20 cellular contexts compared by ENCODE assay signal in the genomic region with DNA sequence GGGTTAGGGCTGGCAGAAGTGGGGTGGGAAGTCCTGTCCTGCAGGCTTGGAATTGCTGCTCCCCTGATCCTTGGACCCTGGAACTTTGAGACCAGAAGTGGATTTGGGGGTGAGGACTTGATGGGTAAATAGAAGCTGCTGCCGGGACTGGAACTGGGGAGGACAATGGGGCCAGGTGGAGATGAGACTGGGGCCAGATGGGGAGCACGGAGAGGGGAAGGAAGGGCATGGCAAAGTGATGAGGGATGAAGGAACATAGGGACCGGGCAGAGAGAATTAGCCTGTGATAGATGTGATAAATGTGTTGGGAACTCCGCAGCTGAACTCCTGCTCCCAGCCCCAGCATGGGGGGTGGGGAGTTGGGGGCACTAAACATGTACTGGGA. TPM values are rescaled to one million over a fixed set of nuclear protein-coding genes. Genes with fewer than 3 reads are reported as not detected.
"Had no signal": no experiment of that assay in that cellular context is flagged by ENCODE, and none has a peak within 500 bp of the region (broad histone marks: within the 10 kb centered on the region; RNA-seq: fewer than 3 reads in every experiment).

No MANE protein-coding gene starts in this region.

- H3K27me3 ChIP-seq: colonic mucosa, pancreas had no signal

- H3K36me3 ChIP-seq: colonic mucosa, esophagus squamous epithelium, pancreas, sigmoid colon, spleen had no signal

- H3K4me3 ChIP-seq: colonic mucosa, esophagus squamous epithelium, pancreas, sigmoid colon, spleen had no signal

- ATAC-seq: activated CD4-positive, CD25-positive, alpha-beta regulatory T cell treated with anti-CD3 and anti-CD28 coated beads, Interleukin-2, amount 50 U/mL, for 24 hours; pancreas had no signal

- FAIRE-seq: endothelial cell of umbilical vein, kidney, pancreas had no signal

- H3K9me3 ChIP-seq: colonic mucosa, esophagus squamous epithelium, pancreas, sigmoid colon, spleen had no signal

- H3K27ac ChIP-seq: colonic mucosa, esophagus squamous epithelium, pancreas, sigmoid colon, spleen had no signal

- DNase-seq: activated CD4-positive, alpha-beta T cell treated with anti-CD3 and anti-CD28 coated beads, Interleukin-2, amount 50 U/mL, for 1 hour; activated naive CD4-positive, alpha-beta T cell treated with anti-CD3 and anti-CD28 coated beads, Interleukin-2, amount 50 U/mL, for 16 hours; activated T-cell treated with anti-CD3 and anti-CD28 coated beads, Interleukin-2, amount 50 U/mL, for 1 hour; central memory CD4-positive, alpha-beta T cell; colonic mucosa; esophagus squamous epithelium; hypothalamus; kidney; mesendoderm; nephron progenitor cell; sigmoid colon; spleen; stimulated activated naive CD8-positive, alpha-beta T cell treated with anti-CD3 and anti-CD28 coated beads, Interleukin-15, amount 100 ng/mL, for 72 hours; SW 1271 had no signal

- H3K4me1 ChIP-seq: colonic mucosa, esophagus squamous epithelium, pancreas, sigmoid colon, spleen had no signal

RNA-seq across cellular contexts. Expression of a gene that starts 0.6 kb away (rescaled TPM):
- total RNA-seq: fibroblast of villous mesenchyme, glomerular endothelial cell, pancreas, ureter had no signal

RNA-seq across cellular contexts. Expression of a gene that starts 32.9 kb away (rescaled TPM):
- total RNA-seq: endothelial cell of umbilical vein, fibroblast of villous mesenchyme had no signal
